Comparison of ENCODE assay signal across 9 cellular contexts in genomic region chr19:11925584-11926187, GRCh38. TPM values are rescaled to one million over a fixed set of nuclear protein-coding genes. Genes with fewer than 3 reads are reported as not detected.
A peak's percentile ranks its signal among the peaks of the same experiment; 100 is the strongest.
DNase-seq lines count a peak whose midpoint lies in the region; ATAC-seq, FAIRE-seq and TF ChIP-seq lines count a peak whose summit lies in the region.
"Not testable (repeated sequence)": the region's sequence is repeated elsewhere in the genome, so short reads cannot be mapped to it uniquely, and the experiment has no call there.
"Had no signal": no experiment of that assay in that cellular context is flagged by ENCODE, and none has a peak within 500 bp of the region (broad histone marks: within the 10 kb centered on the region; RNA-seq: fewer than 3 reads in every experiment).

No MANE protein-coding gene starts in this region.

- H3K27ac ChIP-seq in Karpas-422 (ENCODE audit: low read length): peak overlapping the region; percentile 97
- H3K27ac ChIP-seq in WERI-Rb-1: peak overlapping the region; percentile 95
- H3K27ac ChIP-seq in K562 (ENCODE audit: extremely low read depth, low read depth, low read length): peak overlapping the region; percentile 94

- not testable (repeated sequence) for BruUV-seq in K562 (replicated peaks; lab: Mats Ljungman, UMichigan)

- not testable (repeated sequence) for H4K20me1 ChIP-seq in Karpas-422 (ENCODE audit: insufficient read depth, low read depth, low read length); K562 (replicated peaks; ENCODE audit: control insufficient read depth, insufficient read depth, low read length)

- intact Hi-C loops in K562 (cut with micrococcal nuclease); lower leg skin (cut with DNase I; ENCODE audit: low total_unique reads): not testable (repeated sequence)

- H3K4me1 Mint-ChIP-seq in progenitor cell of endocrine pancreas (ENCODE audit: low read depth) (peaks cover 32% of the 10 kb centered on the region), type B pancreatic cell (ENCODE audit: unreplicated experiment) (peaks cover 22% of the 10 kb centered on the region)

- H3K9ac ChIP-seq in ES-I3 (ENCODE audit: low read depth, low read length) (peak overlapping the region; percentile 66), Karpas-422 (ENCODE audit: low read length) (peak overlapping the region; percentile 96), K562 (ENCODE audit: insufficient read depth in 1 of 2, low read depth in 2 of 2, low read length in 2 of 2) (peak overlapping the region; percentile 96 to 97)

- not testable (repeated sequence) for H3K27me3 Mint-ChIP-seq in progenitor cell of endocrine pancreas, type B pancreatic cell

- not testable (repeated sequence) for DNase-seq in Karpas-422; WERI-Rb-1; fibroblast of mammary gland (ENCODE audit: low read depth); lower leg skin (ENCODE audit: low spot score in 2 of 2); progenitor cell of endocrine pancreas (ENCODE audit: low spot score, unreplicated experiment); type B pancreatic cell (ENCODE audit: extremely low spot score, unreplicated experiment)
- DNase-seq in K562 (ENCODE audit: extremely low read depth in 1 of 4, low spot score in 3 of 4): peak in 1 of 4 experiments; percentile 10

- TF ChIP-seq EP300 in K562 (IDR thresholded peaks at IDR 0.05; ENCODE audit: low read length): not testable (repeated sequence)

- FAIRE-seq in K562 (lab: Jason Lieb, UNC): peak; percentile 37

- H3K27ac Mint-ChIP-seq in progenitor cell of endocrine pancreas (peak overlapping the region; percentile 95), type B pancreatic cell (peak overlapping the region; percentile 98)

- peaks cover 54% of the 10 kb centered on the region for H3K79me2 ChIP-seq in Karpas-422 (ENCODE audit: low read length)
- peaks cover 51% of the 10 kb centered on the region for H3K79me2 ChIP-seq in K562 (ENCODE audit: control insufficient read depth, insufficient read depth, low read length)

- H3K9me2 ChIP-seq in Karpas-422 (replicated peaks; ENCODE audit: insufficient read depth, low read length): not testable (repeated sequence)

- H3K27me3 ChIP-seq in Karpas-422 (ENCODE audit: low read length); WERI-Rb-1 (ENCODE audit: insufficient read depth, low read depth, severe bottlenecking); K562 (ENCODE audit: control insufficient read depth in 2 of 2, insufficient read depth in 2 of 2, low read length in 2 of 2): not testable (repeated sequence)

- WGBS in K562 (ENCODE audit: insufficient coverage, low coverage, missing lambda C conversion rate): 1% methylated on average over 13 of the region's 13 CpGs
- 3 to 5% methylated on average over 13 of the region's 13 CpGs for WGBS in lower leg skin, 2 donors

- H3K4me3 Mint-ChIP-seq in progenitor cell of endocrine pancreas (ENCODE audit: low read depth) (peak overlapping the region; percentile 97), type B pancreatic cell (peak overlapping the region; percentile 92)

- H2AFZ ChIP-seq in Karpas-422 (ENCODE audit: low read length): not testable (repeated sequence)
- peak overlapping the region; percentile 97 for H2AFZ ChIP-seq in K562 (ENCODE audit: low read depth, low read length)

- H3K4me3 ChIP-seq in Karpas-422 (ENCODE audit: low read length): peak overlapping the region; percentile 85
- peak overlapping the region; percentile 65 for H3K4me3 ChIP-seq in WERI-Rb-1 (ENCODE audit: low read depth, low read length)
- H3K4me3 ChIP-seq in K562: peak overlapping the region; percentile 83
- H3K4me3 ChIP-seq in fibroblast of mammary gland (ENCODE audit: control insufficient read depth, low read depth, low read length): peak overlapping the region; percentile 88
- H3K4me3 ChIP-seq in lower leg skin (ENCODE audit: low read depth, poor library complexity, severe bottlenecking): peak overlapping the region; percentile 92

- ATAC-seq in K562: not testable (repeated sequence)

- CTCF ChIA-PET in K562 (lab: Yijun Ruan, JAX; ENCODE audit: low intra/inter-chr PET ratio): not testable (repeated sequence)

- not testable (repeated sequence) for TF ChIP-seq POLR2A in K562 (conservative IDR thresholded peaks at IDR 0.05); lower leg skin (IDR thresholded peaks at IDR 0.05)

- in situ Hi-C loops in K562 (cut with MboI): not testable (repeated sequence)

- TF ChIP-seq CTCF in WERI-Rb-1 (IDR thresholded peaks at IDR 0.05; ENCODE audit: low read depth, low read length); K562 (IDR thresholded peaks at IDR 0.05 in 2 of 3, conservative IDR thresholded peaks at IDR 0.05 in 1 of 3; ENCODE audit: insufficient read depth in 2 of 3, low read depth in 1 of 3, low read length in 3 of 3); fibroblast of mammary gland (conservative IDR thresholded peaks at IDR 0.05; ENCODE audit: control insufficient read depth, insufficient read depth, low read depth, low read length); lower leg skin (IDR thresholded peaks at IDR 0.05); progenitor cell of endocrine pancreas (IDR thresholded peaks at IDR 0.05; ENCODE audit: unreplicated experiment); type B pancreatic cell (conservative IDR thresholded peaks at IDR 0.05): not testable (repeated sequence)

- H3K36me3 Mint-ChIP-seq in progenitor cell of endocrine pancreas (ENCODE audit: insufficient read depth) (peaks cover 45% of the 10 kb centered on the region), type B pancreatic cell (peaks cover 42% of the 10 kb centered on the region)

- not testable (repeated sequence) for H3K36me3 ChIP-seq in ES-I3 (ENCODE audit: insufficient read depth, low read length)
- H3K36me3 ChIP-seq in Karpas-422 (ENCODE audit: insufficient read depth, low read length): peaks cover 43% of the 10 kb centered on the region
- H3K36me3 ChIP-seq in WERI-Rb-1: peaks cover 20% of the 10 kb centered on the region
- peaks cover 29% of the 10 kb centered on the region for H3K36me3 ChIP-seq in K562 (ENCODE audit: control insufficient read depth, insufficient read depth, low read length)

- not testable (repeated sequence) for H3K4me1 ChIP-seq in ES-I3 (ENCODE audit: insufficient read depth, low read length)
- H3K4me1 ChIP-seq in Karpas-422 (ENCODE audit: low read length): peaks cover 13% of the 10 kb centered on the region
- peaks cover 11 to 26% of the 10 kb centered on the region in 2 experiments; a peak in 4 of 5 replicates for H3K4me1 ChIP-seq in K562 (replicated peaks in 1 of 2; ENCODE audit: control insufficient read depth in 2 of 2, insufficient read depth in 2 of 2, low read length in 2 of 2)

- peaks cover 17% of the 10 kb centered on the region for H3K9me3 Mint-ChIP-seq in progenitor cell of endocrine pancreas (ENCODE audit: low read depth)
- not testable (repeated sequence) for H3K9me3 Mint-ChIP-seq in type B pancreatic cell

- H3K4me2 ChIP-seq in Karpas-422 (ENCODE audit: low read depth, low read length, poor library complexity, severe bottlenecking) (peak overlapping the region; percentile 88), K562 (ENCODE audit: insufficient read depth, low read length) (peak overlapping the region; percentile 96)

- POLR2A ChIA-PET in K562 (lab: Yijun Ruan, JAX): interaction anchor here (0.6 kb wide), 1 partner anchor 130 kb away, joined by 3 read pairs; no protein-coding TSS in a partner anchor

- H3K9me1 ChIP-seq in K562 (ENCODE audit: control insufficient read depth, insufficient read depth, low read length): not testable (repeated sequence)

- TF ChIP-seq RAD21 in K562 (CRISPR knock-in tag; conservative IDR thresholded peaks at IDR 0.05 in 1 of 2, IDR thresholded peaks at IDR 0.05 in 1 of 2): not testable (repeated sequence)

- not testable (repeated sequence) for H3K9me3 ChIP-seq in ES-I3 (ENCODE audit: control insufficient read depth, insufficient read depth, low read length); WERI-Rb-1 (ENCODE audit: severe bottlenecking); K562 (replicated peaks; ENCODE audit: control insufficient read depth, insufficient read depth, low read depth, low read length)
- peaks cover 18% of the 10 kb centered on the region for H3K9me3 ChIP-seq in Karpas-422 (ENCODE audit: low read length)

RNA-seq across cellular contexts. Expression of gene ZNF700, which starts 0.8 kb away (rescaled TPM):
- total RNA-seq in Karpas-422 (2014; rRNA removed; shearing (Covaris generic); ENCODE audit: low replicate concordance): 15.8 and 29.9 TPM in 2 replicates
- 20.3 and 84.4 TPM in 2 replicates for total RNA-seq in K562 (2011; cell fraction: chromatin; rRNA removed; ENCODE audit: low replicate concordance)
- total RNA-seq in K562 (2011; cell fraction: nucleolus; rRNA removed): 11.2 and 17.1 TPM in 2 replicates
- 20.5 and 24.1 TPM in 2 replicates for total RNA-seq in K562 (2011; cell fraction: nucleoplasm; rRNA removed)
- total RNA-seq in K562 (2014; rRNA removed) (10.3 TPM in 2 replicates), K562 (2014; rRNA removed; fragmentation: Illumina TruSeq; extraction: Trizol) (23.2 and 27.5 TPM in 2 replicates), K562 (2015; rRNA removed; fragmentation: Illumina TruSeq; extraction: Trizol) (18.9 and 19.0 TPM in 2 replicates), K562 (2021) (12.2 and 14.1 TPM in 2 replicates), lower leg skin (10 to 100 TPM; 11.9 to 19.3 (median 16.4) TPM), progenitor cell of endocrine pancreas (13.4 and 14.1 TPM in 2 replicates), type B pancreatic cell (ENCODE audit: low replicate concordance) (14.1 and 16.1 TPM in 2 replicates)
- polyA plus RNA-seq in K562 (2011; rRNA removed) (20.0 and 24.7 TPM in 2 replicates), K562 (2014; fragmentation: Illumina TruSeq; extraction: Trizol) (12.7 and 13.3 TPM in 2 replicates), K562 (2014; fragmentation: Nextera tagmentation; extraction: Ambion mirVana) (10 to 100 TPM; 11.5 to 13.3 TPM), K562 (2014; rRNA removed) (11.5 and 15.3 TPM in 2 replicates)
- 2.3 and 5.6 TPM in 2 replicates for polyA plus RNA-seq in K562 (2011; cell fraction: cytosol; rRNA removed)
- polyA plus RNA-seq in K562 (2011; cell fraction: nucleus; rRNA removed): 20.4 and 21.4 TPM in 2 replicates
- polyA plus RNA-seq in K562 (2012): 7.9 and 10.1 TPM in 2 replicates
- 28.3 and 33.1 TPM in 2 replicates for polyA minus RNA-seq in K562 (2011; rRNA and poly(A)+ RNA removed)
- 8.1 TPM in 2 replicates for polyA minus RNA-seq in K562 (2011; cell fraction: cytosol; rRNA and poly(A)+ RNA removed)
- 5.3 and 12.0 TPM in 2 replicates for polyA minus RNA-seq in K562 (2011; cell fraction: nucleus; rRNA and poly(A)+ RNA removed)

RNA-seq across cellular contexts. Expression of gene ZNF69, which starts 38.1 kb away (rescaled TPM):
- 6.6 and 12.9 TPM in 2 replicates for total RNA-seq in Karpas-422 (2014; rRNA removed; shearing (Covaris generic); ENCODE audit: low replicate concordance)
- 6.6 and 20.9 TPM in 2 replicates for total RNA-seq in K562 (2011; cell fraction: chromatin; rRNA removed; ENCODE audit: low replicate concordance)
- 4.0 and 7.0 TPM in 2 replicates for total RNA-seq in K562 (2011; cell fraction: nucleolus; rRNA removed)
- total RNA-seq in K562 (2011; cell fraction: nucleoplasm; rRNA removed): 8.7 and 10.8 TPM in 2 replicates
- total RNA-seq in K562 (2014; rRNA removed) (2.2 and 2.3 TPM in 2 replicates), K562 (2014; rRNA removed; fragmentation: Illumina TruSeq; extraction: Trizol) (5.0 and 5.4 TPM in 2 replicates), K562 (2015; rRNA removed; fragmentation: Illumina TruSeq; extraction: Trizol) (4.6 and 5.4 TPM in 2 replicates), K562 (2021) (2.6 and 4.1 TPM in 2 replicates), lower leg skin (1 to 10 TPM; 2.0 to 5.5 (median 3.8) TPM), progenitor cell of endocrine pancreas (36.0 and 39.0 TPM in 2 replicates), type B pancreatic cell (ENCODE audit: low replicate concordance) (18.6 and 20.1 TPM in 2 replicates)
- polyA plus RNA-seq in K562 (2011; rRNA removed) (2.8 and 3.6 TPM in 2 replicates), K562 (2014; fragmentation: Illumina TruSeq; extraction: Trizol) (2.5 and 3.3 TPM in 2 replicates), K562 (2014; fragmentation: Nextera tagmentation; extraction: Ambion mirVana) (1 to 10 TPM; 3.5 to 4.8 TPM), K562 (2014; rRNA removed) (1.4 and 5.4 TPM in 2 replicates)
- polyA plus RNA-seq in K562 (2011; cell fraction: cytosol; rRNA removed): 2.0 and 2.1 TPM in 2 replicates
- polyA plus RNA-seq in K562 (2011; cell fraction: nucleus; rRNA removed): 2.1 and 2.9 TPM in 2 replicates
- 2.9 and 3.2 TPM in 2 replicates for polyA plus RNA-seq in K562 (2012)
- 7.5 and 13.9 TPM in 2 replicates for polyA minus RNA-seq in K562 (2011; rRNA and poly(A)+ RNA removed)
- 3.0 and 3.8 TPM in 2 replicates for polyA minus RNA-seq in K562 (2011; cell fraction: cytosol; rRNA and poly(A)+ RNA removed)
- polyA minus RNA-seq in K562 (2011; cell fraction: nucleus; rRNA and poly(A)+ RNA removed): 3.5 and 7.0 TPM in 2 replicates

RNA-seq across cellular contexts. Expression of gene ZNF763, which starts 39.2 kb away (rescaled TPM):
- total RNA-seq in Karpas-422 (2014; rRNA removed; shearing (Covaris generic); ENCODE audit: low replicate concordance): 3.2 and 9.2 TPM in 2 replicates
- 0.21 and 0.86 TPM in 2 replicates for total RNA-seq in K562 (2011; cell fraction: chromatin; rRNA removed; ENCODE audit: low replicate concordance)
- total RNA-seq in K562 (2011; cell fraction: nucleolus; rRNA removed): 0.53 TPM in 1 of 2 replicates, not detected in the other
- total RNA-seq in K562 (2011; cell fraction: nucleoplasm; rRNA removed): 0.46 TPM in 1 of 2 replicates, not detected in the other
- total RNA-seq in K562 (2014; rRNA removed): not detected in 2 replicates
- 0.11 and 0.29 TPM in 2 replicates for total RNA-seq in K562 (2014; rRNA removed; fragmentation: Illumina TruSeq; extraction: Trizol)
- 0.19 and 0.22 TPM in 2 replicates for total RNA-seq in K562 (2015; rRNA removed; fragmentation: Illumina TruSeq; extraction: Trizol)
- 0.22 TPM in 1 of 2 replicates, not detected in the other for total RNA-seq in K562 (2021)
- 0.10 and 0.22 TPM in 2 replicates for polyA plus RNA-seq in K562 (2011; rRNA removed)
- polyA plus RNA-seq in K562 (2011; cell fraction: cytosol; rRNA removed): 0.01 and 0.06 TPM in 2 replicates
- 0.13 and 0.22 TPM in 2 replicates for polyA plus RNA-seq in K562 (2011; cell fraction: nucleus; rRNA removed)
- polyA plus RNA-seq in K562 (2012): 0.03 and 0.06 TPM in 2 replicates
- polyA plus RNA-seq in K562 (2014; fragmentation: Illumina TruSeq; extraction: Trizol): 0.14 and 0.28 TPM in 2 replicates
- polyA plus RNA-seq in K562 (2014; fragmentation: Nextera tagmentation; extraction: Ambion mirVana): under 1 TPM in 1 of 2 experiments, not detected in 1; 0.08 TPM
- not detected in 2 replicates for polyA plus RNA-seq in K562 (2014; rRNA removed)
- 0.39 and 0.51 TPM in 2 replicates for polyA minus RNA-seq in K562 (2011; rRNA and poly(A)+ RNA removed)
- polyA minus RNA-seq in K562 (2011; cell fraction: cytosol; rRNA and poly(A)+ RNA removed): not detected in 2 replicates
- polyA minus RNA-seq in K562 (2011; cell fraction: nucleus; rRNA and poly(A)+ RNA removed): 0.56 TPM in 1 of 2 replicates, not detected in the other
- 1 to 10 TPM; 1.9 to 7.8 (median 4.3) TPM for total RNA-seq in lower leg skin
- total RNA-seq in progenitor cell of endocrine pancreas: 8.7 and 8.9 TPM in 2 replicates
- 4.8 and 5.0 TPM in 2 replicates for total RNA-seq in type B pancreatic cell (ENCODE audit: low replicate concordance)
- total RNA-seq: Daoy had no signal
